Comparison of ENCODE assay signal across 22 cellular contexts in genomic region chr19:7710616-7711015, GRCh38. TPM values are rescaled to one million over a fixed set of nuclear protein-coding genes. Genes with fewer than 3 reads are reported as not detected.
DNase-seq lines count a peak whose midpoint lies in the region; ATAC-seq and TF ChIP-seq lines count a peak whose summit lies in the region.
"Had no signal": no experiment of that assay in that cellular context is flagged by ENCODE, and none has a peak within 500 bp of the region (broad histone marks: within the 10 kb centered on the region; RNA-seq: fewer than 3 reads in every experiment).

No MANE protein-coding gene starts in this region.

- no peak for TF ChIP-seq CTCF in vagina (IDR thresholded peaks at IDR 0.05)

- no peaks in the 10 kb centered on the region for H3K36me3 ChIP-seq in vagina
- H3K36me3 ChIP-seq: BE2C, MG63 had no signal

- no peaks in the 10 kb centered on the region for H3K4me1 ChIP-seq in vagina
- H3K4me1 ChIP-seq: BE2C had no signal

- H3K27ac ChIP-seq in vagina, result no peak overlapping the region
- H3K27ac ChIP-seq: SK-N-MC had no signal

- no peaks in the 10 kb centered on the region for H3K36me3 Mint-ChIP-seq in activated naive CD4-positive, alpha-beta T cell treated with anti-CD3 and anti-CD28 coated beads, Interleukin-2, amount 50 U/mL, for 24 hours
- no peaks in the 10 kb centered on the region for H3K36me3 Mint-ChIP-seq in activated naive CD4-positive, alpha-beta T cell treated with anti-CD3 and anti-CD28 coated beads for 36 hours (ENCODE audit: low read depth)
- H3K36me3 Mint-ChIP-seq in IgD-negative memory B cell (no peaks in the 10 kb centered on the region), memory B cell (no peaks in the 10 kb centered on the region)
- peaks cover 12 to 24% of the 10 kb centered on the region in 2 donors for H3K36me3 Mint-ChIP-seq in stimulated activated naive B cell treated with anti-CD40 and anti-IgM and Interleukin-4, amounts not matched to agents 10 μg/mL and 1 μg/mL and 100 μg/mL, for 72 hours
- H3K36me3 Mint-ChIP-seq: CD8-positive, alpha-beta memory T cell had no signal

- intact Hi-C loops in activated naive CD4-positive, alpha-beta T cell treated with anti-CD3 and anti-CD28 coated beads for 36 hours (cut with micrococcal nuclease), result no loop called here
- intact Hi-C loops in vagina (cut with DNase I), result no loop called here

- ATAC-seq in memory B cell (ENCODE audit: low read depth), result no peak
- peak in 1 of 2 donors; percentile 1 for ATAC-seq in stimulated activated naive B cell treated with anti-CD40 and anti-IgM and Interleukin-4, amounts not matched to agents 10 μg/mL and 1 μg/mL and 100 μg/mL, for 72 hours (replicated peaks)
- ATAC-seq: PC-3 had no signal

- peak overlapping the region; percentile 30 for H3K27ac Mint-ChIP-seq in activated naive CD4-positive, alpha-beta T cell treated with anti-CD3 and anti-CD28 coated beads, Interleukin-2, amount 50 U/mL, for 24 hours
- no peak overlapping the region for H3K27ac Mint-ChIP-seq in activated naive CD4-positive, alpha-beta T cell treated with anti-CD3 and anti-CD28 coated beads for 36 hours
- H3K27ac Mint-ChIP-seq in IgD-negative memory B cell (peak overlapping the region in 1 of 3 donors; percentile 34), memory B cell (peak overlapping the region; percentile 46)
- peak overlapping the region; percentile 99 for H3K27ac Mint-ChIP-seq in stimulated activated naive B cell treated with anti-CD40 and anti-IgM and Interleukin-4, amounts not matched to agents 10 μg/mL and 1 μg/mL and 100 μg/mL, for 72 hours

- CTCF ChIA-PET in activated naive CD4-positive, alpha-beta T cell treated with anti-CD3 and anti-CD28 coated beads for 36 hours (lab: Charles Lee), result no interaction called here

- no peak for TF ChIP-seq POLR2A in vagina (IDR thresholded peaks at IDR 0.05)

- H3K4me3 ChIP-seq in vagina, result no peak overlapping the region
- H3K4me3 ChIP-seq: MG63, SK-N-MC had no signal

- no peak overlapping the region for H3K4me3 Mint-ChIP-seq in activated naive CD4-positive, alpha-beta T cell treated with anti-CD3 and anti-CD28 coated beads, Interleukin-2, amount 50 U/mL, for 24 hours
- no peak overlapping the region for H3K4me3 Mint-ChIP-seq in activated naive CD4-positive, alpha-beta T cell treated with anti-CD3 and anti-CD28 coated beads for 36 hours
- H3K4me3 Mint-ChIP-seq in IgD-negative memory B cell (peak overlapping the region in 3 of 4 donors; percentile 30 to 48 (median 46)), memory B cell (peak overlapping the region; percentile 3)
- H3K4me3 Mint-ChIP-seq in stimulated activated naive B cell treated with anti-CD40 and anti-IgM and Interleukin-4, amounts not matched to agents 10 μg/mL and 1 μg/mL and 100 μg/mL, for 72 hours, result peak overlapping the region; percentile 3 to 14
- H3K4me3 Mint-ChIP-seq: CD8-positive, alpha-beta memory T cell had no signal

- no peaks in the 10 kb centered on the region for H3K9me3 Mint-ChIP-seq in activated naive CD4-positive, alpha-beta T cell treated with anti-CD3 and anti-CD28 coated beads, Interleukin-2, amount 50 U/mL, for 24 hours
- peaks cover 2% of the 10 kb centered on the region for H3K9me3 Mint-ChIP-seq in activated naive CD4-positive, alpha-beta T cell treated with anti-CD3 and anti-CD28 coated beads for 36 hours
- H3K9me3 Mint-ChIP-seq in IgD-negative memory B cell (no peaks in the 10 kb centered on the region), memory B cell (no peaks in the 10 kb centered on the region)
- H3K9me3 Mint-ChIP-seq in stimulated activated naive B cell treated with anti-CD40 and anti-IgM and Interleukin-4, amounts not matched to agents 10 μg/mL and 1 μg/mL and 100 μg/mL, for 72 hours, result peaks cover 7 to 12% of the 10 kb centered on the region in 2 donors
- H3K9me3 Mint-ChIP-seq: CD8-positive, alpha-beta memory T cell had no signal

- peaks cover 43% of the 10 kb centered on the region for H3K4me1 Mint-ChIP-seq in activated naive CD4-positive, alpha-beta T cell treated with anti-CD3 and anti-CD28 coated beads, Interleukin-2, amount 50 U/mL, for 24 hours
- peaks cover 43% of the 10 kb centered on the region for H3K4me1 Mint-ChIP-seq in activated naive CD4-positive, alpha-beta T cell treated with anti-CD3 and anti-CD28 coated beads for 36 hours (ENCODE audit: low read depth)
- H3K4me1 Mint-ChIP-seq in IgD-negative memory B cell, result peaks cover 36 to 47% (median 44%) of the 10 kb centered on the region in 3 donors
- H3K4me1 Mint-ChIP-seq in memory B cell, result peaks cover 38% of the 10 kb centered on the region
- H3K4me1 Mint-ChIP-seq in stimulated activated naive B cell treated with anti-CD40 and anti-IgM and Interleukin-4, amounts not matched to agents 10 μg/mL and 1 μg/mL and 100 μg/mL, for 72 hours, result peaks cover 52 to 83% of the 10 kb centered on the region in 2 donors

- no peak for DNase-seq in activated naive CD4-positive, alpha-beta T cell treated with anti-CD3 and anti-CD28 coated beads for 36 hours
- DNase-seq in memory B cell (ENCODE audit: low spot score in 2 of 2), result no peak
- DNase-seq in stimulated activated naive B cell treated with anti-CD40 and anti-IgM and Interleukin-4, amounts not matched to agents 10 μg/mL and 1 μg/mL and 100 μg/mL, for 72 hours, result no peak
- DNase-seq in NCI-H510A treated with DMSO at 0.1 percent for 48 hours (lab: John Stamatoyannopoulos, UW), result no peak
- DNase-seq in hepatic stellate cell (ENCODE audit: low spot score), result no peak
- no peak for DNase-seq in vagina (ENCODE audit: extremely low spot score in 2 of 2)
- DNase-seq: BE2C; CD8-positive, alpha-beta memory T cell; MG63; NCI-H1417; NCI-H1694 treated with DMSO at 0.1 percent for 48 hours; NCI-H2081 treated with DMSO at 0.1 percent for 48 hours; NCI-H2171 treated with DMSO at 0.1 percent for 48 hours; NCI-H526 treated with DMSO at 0.1 percent for 48 hours; PC-3; SHP77 treated with DMSO at 0.1 percent for 48 hours had no signal

- no peaks in the 10 kb centered on the region for H3K27me3 Mint-ChIP-seq in activated naive CD4-positive, alpha-beta T cell treated with anti-CD3 and anti-CD28 coated beads, Interleukin-2, amount 50 U/mL, for 24 hours
- no peaks in the 10 kb centered on the region for H3K27me3 Mint-ChIP-seq in activated naive CD4-positive, alpha-beta T cell treated with anti-CD3 and anti-CD28 coated beads for 36 hours (ENCODE audit: low read depth)
- H3K27me3 Mint-ChIP-seq in IgD-negative memory B cell (peaks cover 4% of the 10 kb centered on the region), memory B cell (no peaks in the 10 kb centered on the region)
- H3K27me3 Mint-ChIP-seq in stimulated activated naive B cell treated with anti-CD40 and anti-IgM and Interleukin-4, amounts not matched to agents 10 μg/mL and 1 μg/mL and 100 μg/mL, for 72 hours, result no peaks in the 10 kb centered on the region

- H3K27me3 ChIP-seq in vagina, result no peaks in the 10 kb centered on the region
- H3K27me3 ChIP-seq: MG63 had no signal

- H3K9me3 ChIP-seq in vagina, result no peaks in the 10 kb centered on the region
- H3K9me3 ChIP-seq: BE2C, MG63 had no signal

RNA-seq across cellular contexts. Expression of gene FCER2, which starts 8.7 kb away (rescaled TPM):
- total RNA-seq in activated naive CD4-positive, alpha-beta T cell treated with anti-CD3 and anti-CD28 coated beads for 36 hours, result under 1 TPM; 0.86 to 0.89 TPM
- polyA plus RNA-seq in IgD-negative memory B cell, result 197 TPM
- not detected for total RNA-seq in vagina
- total RNA-seq: Daoy, LHCN-M2, PC-3, RPMI7951 had no signal
- polyA plus RNA-seq: CD8-positive, alpha-beta memory T cell had no signal

RNA-seq across cellular contexts. Expression of gene CLEC4G, which starts 21.3 kb away (rescaled TPM):
- not detected for total RNA-seq in activated naive CD4-positive, alpha-beta T cell treated with anti-CD3 and anti-CD28 coated beads for 36 hours
- 0.43 TPM for polyA plus RNA-seq in IgD-negative memory B cell
- 0.98 TPM for total RNA-seq in vagina
- total RNA-seq: CD8-positive, alpha-beta memory T cell; Daoy; LHCN-M2; PC-3; RPMI7951 had no signal
- polyA plus RNA-seq: CD8-positive, alpha-beta memory T cell had no signal

RNA-seq across cellular contexts. Expression of gene TRAPPC5, which starts 30.0 kb away (rescaled TPM):
- total RNA-seq in activated naive CD4-positive, alpha-beta T cell treated with anti-CD3 and anti-CD28 coated beads for 36 hours, result 10 to 100 TPM; 74.7 to 82.4 TPM
- 219 TPM for polyA plus RNA-seq in IgD-negative memory B cell
- total RNA-seq in vagina, result 87.2 TPM

RNA-seq across cellular contexts. Expression of gene MCEMP1, which starts 33.7 kb away (rescaled TPM):
- total RNA-seq in activated naive CD4-positive, alpha-beta T cell treated with anti-CD3 and anti-CD28 coated beads for 36 hours, result not detected
- 0.73 TPM for polyA plus RNA-seq in IgD-negative memory B cell
- not detected for total RNA-seq in vagina
- total RNA-seq: CD8-positive, alpha-beta memory T cell; Daoy; LHCN-M2; PC-3; RPMI7951 had no signal
- polyA plus RNA-seq: CD8-positive, alpha-beta memory T cell had no signal

RNA-seq across cellular contexts. Expression of gene CD209, which starts 36.7 kb away (rescaled TPM):
- total RNA-seq in activated naive CD4-positive, alpha-beta T cell treated with anti-CD3 and anti-CD28 coated beads for 36 hours, result not detected
- not detected for polyA plus RNA-seq in IgD-negative memory B cell
- 8.8 TPM for total RNA-seq in vagina
- total RNA-seq: Daoy, LHCN-M2, PC-3, RPMI7951 had no signal
- polyA plus RNA-seq: CD8-positive, alpha-beta memory T cell had no signal

Comparison
In these comparisons a context has a peak if more than half of its experiments do, and no peak if none do; other contexts are left out.
1. H3K4me3 Mint-ChIP-seq: peak in IgD-negative memory B cell (3 of 4), memory B cell (single experiment) and stimulated activated naive B cell treated with anti-CD40 and anti-IgM and Interleukin-4, amounts not matched to agents 10 μg/mL and 1 μg/mL and 100 μg/mL, for 72 hours (2 of 2); none in activated naive CD4-positive, alpha-beta T cell treated with anti-CD3 and anti-CD28 coated beads, Interleukin-2, amount 50 U/mL, for 24 hours (single experiment) and activated naive CD4-positive, alpha-beta T cell treated with anti-CD3 and anti-CD28 coated beads for 36 hours (single experiment).